Comparison of ENCODE assay signal across 25 cellular contexts in genomic region chr7:157890921-157891401, GRCh38.
DNase-seq lines count a peak whose midpoint lies in the region; ATAC-seq and TF ChIP-seq lines count a peak whose summit lies in the region.
"Had no signal": no experiment of that assay in that cellular context is flagged by ENCODE, and none has a peak within 500 bp of the region (broad histone marks: within the 10 kb centered on the region; RNA-seq: fewer than 3 reads in every experiment).

No MANE protein-coding gene starts in this region.

- H3K36me3 Mint-ChIP-seq in natural killer cell (no peaks in the 10 kb centered on the region), chondrocyte (ENCODE audit: low read depth) (no peaks in the 10 kb centered on the region)
- no peaks in the 10 kb centered on the region for H3K36me3 Mint-ChIP-seq in natural killer cell treated with Interleukin-12 subunit alpha and Interleukin-12 subunit beta and Interleukin-15 and Interleukin-18, amount 100 ng/mL, for 72 hours

- no peak for TF ChIP-seq CTCF in natural killer cell (IDR thresholded peaks at IDR 0.05)
- no peak for TF ChIP-seq CTCF in chondrocyte (IDR thresholded peaks at IDR 0.05)
- TF ChIP-seq CTCF in upper lobe of right lung (IDR thresholded peaks at IDR 0.05), result no peak

- no peaks in the 10 kb centered on the region for H3K9me3 ChIP-seq in upper lobe of right lung
- no peaks in the 10 kb centered on the region for H3K9me3 ChIP-seq in Karpas-422 (ENCODE audit: low read length)
- H3K9me3 ChIP-seq: lower lobe of right lung, mucosa of descending colon, prostate gland had no signal

- intact Hi-C loops in natural killer cell (cut with micrococcal nuclease) (loop anchor here (1.0 kb wide), 1 partner anchor 17 kb away; no protein-coding TSS in a partner anchor), upper lobe of right lung (cut with DNase I) (no loop called here)

- H3K9me2 ChIP-seq in Karpas-422 (replicated peaks; ENCODE audit: insufficient read depth, low read length), result no peaks in the 10 kb centered on the region

- H3K9me3 Mint-ChIP-seq in natural killer cell (peaks cover 0 to 2% of the 10 kb centered on the region in 2 donors), chondrocyte (ENCODE audit: low read depth) (peaks cover 5% of the 10 kb centered on the region)
- no peaks in the 10 kb centered on the region for H3K9me3 Mint-ChIP-seq in natural killer cell treated with Interleukin-12 subunit alpha and Interleukin-12 subunit beta and Interleukin-15 and Interleukin-18, amount 100 ng/mL, for 72 hours

- H3K27ac ChIP-seq in upper lobe of right lung (no peak overlapping the region), Karpas-422 (ENCODE audit: low read length) (no peak overlapping the region)
- H3K27ac ChIP-seq: 22Rv1, epithelial cell of prostate, lower lobe of right lung, prostate gland had no signal

- ATAC-seq in activated CD4-positive, CD25-positive, alpha-beta regulatory T cell treated with anti-CD3 and anti-CD28 coated beads, Interleukin-2, amount 50 U/mL, for 24 hours, result peak; percentile 60 to 63
- ATAC-seq in natural killer cell, result peak in 2 of 3 donors; percentile 37 to 42
- no peak for ATAC-seq in natural killer cell treated with Interleukin-12 subunit alpha and Interleukin-12 subunit beta and Interleukin-15 and Interleukin-18, amount 100 ng/mL, for 72 hours
- no peak for ATAC-seq in upper lobe of right lung
- ATAC-seq: lower lobe of right lung, mucosa of descending colon, SK-N-SH treated with all-trans-retinoic acid at 6 μM for 48 hours, WTC11 had no signal

- H3K4me1 ChIP-seq in upper lobe of right lung (no peaks in the 10 kb centered on the region), Karpas-422 (ENCODE audit: low read length) (no peaks in the 10 kb centered on the region)
- H3K4me1 ChIP-seq: lower lobe of right lung, prostate gland had no signal

- H2AFZ ChIP-seq in Karpas-422 (ENCODE audit: low read length), result no peak overlapping the region

- H3K27me3 Mint-ChIP-seq in natural killer cell (ENCODE audit: low read depth in 2 of 2), result peaks cover 0 to 6% of the 10 kb centered on the region in 2 donors
- H3K27me3 Mint-ChIP-seq in natural killer cell treated with Interleukin-12 subunit alpha and Interleukin-12 subunit beta and Interleukin-15 and Interleukin-18, amount 100 ng/mL, for 72 hours, result peaks cover 4 to 8% of the 10 kb centered on the region in 2 donors
- peaks cover 3% of the 10 kb centered on the region for H3K27me3 Mint-ChIP-seq in chondrocyte (ENCODE audit: low read depth)

- DNase-seq in activated CD4-positive, CD25-positive, alpha-beta regulatory T cell (lab: John Stamatoyannopoulos, UW), result no peak
- DNase-seq in natural killer cell, result no peak
- DNase-seq in natural killer cell treated with Interleukin-12 subunit alpha and Interleukin-12 subunit beta and Interleukin-15 and Interleukin-18, amount 100 ng/mL, for 72 hours (ENCODE audit: low spot score), result no peak
- DNase-seq in chondrocyte (ENCODE audit: low spot score), result peak; percentile 54
- DNase-seq in upper lobe of right lung, result peak; percentile 51
- DNase-seq in kidney tubule cell (ENCODE audit: low spot score), result no peak
- DNase-seq in Karpas-422, result no peak
- DNase-seq: activated gamma-delta T cell treated with Interleukin-2 at 50 U/mL for 16 hours; cerebellar nuclear complex; glutamatergic neuron; IMR-90; kidney; lower lobe of right lung; mucosa of descending colon; NCI-H2029; NCI-H748 treated with DMSO at 0.1 percent for 48 hours; RPMI8226; stimulated activated CD8-positive, alpha-beta memory T cell treated with anti-CD3 and anti-CD28 coated beads, Interleukin-4, amount 100 ng/mL, for 48 hours; trophoblast cell had no signal

- no peak overlapping the region for H3K4me3 Mint-ChIP-seq in natural killer cell
- no peak overlapping the region for H3K4me3 Mint-ChIP-seq in natural killer cell treated with Interleukin-12 subunit alpha and Interleukin-12 subunit beta and Interleukin-15 and Interleukin-18, amount 100 ng/mL, for 72 hours
- H3K4me3 Mint-ChIP-seq in chondrocyte (ENCODE audit: unreplicated experiment), result no peak overlapping the region
- H3K4me3 Mint-ChIP-seq: WTC11 had no signal

- no peak overlapping the region for H3K27ac Mint-ChIP-seq in natural killer cell
- H3K27ac Mint-ChIP-seq in natural killer cell treated with Interleukin-12 subunit alpha and Interleukin-12 subunit beta and Interleukin-15 and Interleukin-18, amount 100 ng/mL, for 72 hours, result no peak overlapping the region
- H3K27ac Mint-ChIP-seq in chondrocyte (ENCODE audit: unreplicated experiment), result no peak overlapping the region
- H3K27ac Mint-ChIP-seq: WTC11 had no signal

- no peak overlapping the region for H3K4me2 ChIP-seq in Karpas-422 (ENCODE audit: low read depth, low read length, poor library complexity, severe bottlenecking)

- no peaks in the 10 kb centered on the region for H3K27me3 ChIP-seq in upper lobe of right lung
- no peaks in the 10 kb centered on the region for H3K27me3 ChIP-seq in Karpas-422 (ENCODE audit: low read length)

- H4K20me1 ChIP-seq in Karpas-422 (ENCODE audit: insufficient read depth, low read depth, low read length), result no peaks in the 10 kb centered on the region; the same call in 1 of the 2 replicates

- H3K36me3 ChIP-seq in upper lobe of right lung, result no peaks in the 10 kb centered on the region
- H3K36me3 ChIP-seq in Karpas-422 (ENCODE audit: insufficient read depth, low read length), result no peaks in the 10 kb centered on the region
- H3K36me3 ChIP-seq: lower lobe of right lung, prostate gland had no signal

- no peak overlapping the region for H3K9ac ChIP-seq in Karpas-422 (ENCODE audit: low read length)

- H3K4me1 Mint-ChIP-seq in natural killer cell (peaks cover 0 to 10% of the 10 kb centered on the region in 2 donors), chondrocyte (ENCODE audit: low read depth) (no peaks in the 10 kb centered on the region)
- peaks cover 0 to 8% of the 10 kb centered on the region in 2 donors for H3K4me1 Mint-ChIP-seq in natural killer cell treated with Interleukin-12 subunit alpha and Interleukin-12 subunit beta and Interleukin-15 and Interleukin-18, amount 100 ng/mL, for 72 hours (ENCODE audit: low read depth in 2 of 2)

- H3K4me3 ChIP-seq in upper lobe of right lung (no peak overlapping the region), Karpas-422 (ENCODE audit: low read length) (no peak overlapping the region)
- H3K4me3 ChIP-seq: lower lobe of right lung, mucosa of descending colon, prostate gland had no signal

- no peaks in the 10 kb centered on the region for H3K79me2 ChIP-seq in Karpas-422 (ENCODE audit: low read length)

Comparison
In these comparisons a context has a peak if more than half of its experiments do, and no peak if none do; other contexts are left out.
1. ATAC-seq: peak in activated CD4-positive, CD25-positive, alpha-beta regulatory T cell treated with anti-CD3 and anti-CD28 coated beads, Interleukin-2, amount 50 U/mL, for 24 hours (2 of 2) and natural killer cell (2 of 3); none in natural killer cell treated with Interleukin-12 subunit alpha and Interleukin-12 subunit beta and Interleukin-15 and Interleukin-18, amount 100 ng/mL, for 72 hours (0 of 2) and upper lobe of right lung (single experiment).
2. DNase-seq: peak in chondrocyte (single experiment) and upper lobe of right lung (single experiment); none in activated CD4-positive, CD25-positive, alpha-beta regulatory T cell (0 of 4), natural killer cell (single experiment), natural killer cell treated with Interleukin-12 subunit alpha and Interleukin-12 subunit beta and Interleukin-15 and Interleukin-18, amount 100 ng/mL, for 72 hours (single experiment), kidney tubule cell (single experiment) and Karpas-422 (single experiment).